Comparison of ENCODE assay signal across 11 cellular contexts in the genomic region with DNA sequence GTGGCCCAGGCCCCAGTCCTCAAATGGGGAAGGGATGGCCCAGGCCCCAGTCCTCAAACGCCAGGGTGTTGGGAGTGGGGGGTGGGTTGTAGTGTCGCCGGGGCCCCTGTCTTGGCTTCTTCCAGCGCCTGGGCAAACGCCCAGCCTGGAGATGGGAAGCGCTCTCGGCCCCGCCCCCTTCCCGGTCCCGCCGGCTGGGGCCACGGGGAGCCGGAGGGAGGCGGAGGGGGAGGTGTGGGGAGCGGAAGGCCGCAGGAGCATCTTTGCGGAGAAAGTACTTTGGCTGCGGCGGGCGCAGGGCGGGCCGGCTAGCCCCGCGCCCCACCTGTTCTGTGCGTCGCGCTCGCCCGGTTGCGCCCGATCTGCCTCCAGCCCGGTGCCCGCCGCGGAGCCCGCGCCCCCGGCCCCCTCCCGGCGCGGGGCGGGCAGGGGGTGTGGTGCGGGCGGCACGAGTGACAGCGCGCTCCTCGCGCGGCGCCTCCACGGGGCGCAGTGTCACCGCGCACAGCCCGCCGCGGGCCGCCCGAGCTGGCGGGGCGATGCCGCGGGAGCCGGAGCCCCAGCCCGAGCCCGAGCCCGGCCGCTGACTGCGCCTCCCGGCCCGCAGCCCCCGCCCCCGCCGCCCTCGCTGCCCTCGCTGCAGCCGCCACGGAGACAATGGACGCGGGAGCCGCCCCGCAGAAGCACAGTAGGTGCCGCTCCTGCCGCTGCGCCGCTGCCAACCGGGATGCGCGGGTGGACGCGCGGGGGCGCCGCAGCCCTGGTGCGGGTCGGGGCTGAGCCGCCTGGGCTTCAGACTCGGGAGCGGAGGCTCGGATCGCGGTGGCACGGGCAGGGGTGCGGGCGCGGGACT. TPM values are rescaled to one million over a fixed set of nuclear protein-coding genes. Genes with fewer than 3 reads are reported as not detected.
DNase-seq lines count a peak whose midpoint lies in the region; ATAC-seq and TF ChIP-seq lines count a peak whose summit lies in the region.
"Had no signal": no experiment of that assay in that cellular context is flagged by ENCODE, and none has a peak within 500 bp of the region (broad histone marks: within the 10 kb centered on the region; RNA-seq: fewer than 3 reads in every experiment).

No MANE protein-coding gene starts in this region.

- TF ChIP-seq POLR2A in testis (IDR thresholded peaks at IDR 0.05) (no peak), vagina (IDR thresholded peaks at IDR 0.05) (no peak)

- no peaks in the 10 kb centered on the region for H3K36me3 Mint-ChIP-seq in activated naive CD8-positive, alpha-beta T cell treated with anti-CD3 and anti-CD28 coated beads for 36 hours
- H3K36me3 Mint-ChIP-seq: stimulated activated memory B cell treated with anti-CD40 and anti-IgM and Interleukin-4, amounts not matched to agents 10 μg/mL and 1 μg/mL and 100 μg/mL, for 72 hours had no signal

- no peaks in the 10 kb centered on the region for H3K9me3 ChIP-seq in left ventricle myocardium inferior (replicated peaks)
- no peaks in the 10 kb centered on the region for H3K9me3 ChIP-seq in heart right ventricle
- H3K9me3 ChIP-seq in testis, result no peaks in the 10 kb centered on the region
- H3K9me3 ChIP-seq in vagina, result no peaks in the 10 kb centered on the region

- H3K27me3 ChIP-seq in left ventricle myocardium inferior (ENCODE audit: low read depth), result peaks cover 78% of the 10 kb centered on the region
- peaks cover 15 to 76% (median 72%) of the 10 kb centered on the region in 7 donors for H3K27me3 ChIP-seq in heart right ventricle
- H3K27me3 ChIP-seq in layer of hippocampus (ENCODE audit: control insufficient read depth, insufficient read depth, low read length), result peaks cover 11% of the 10 kb centered on the region
- no peaks in the 10 kb centered on the region for H3K27me3 ChIP-seq in testis
- no peaks in the 10 kb centered on the region for H3K27me3 ChIP-seq in vagina

- H3K27me3 Mint-ChIP-seq in activated naive CD8-positive, alpha-beta T cell treated with anti-CD3 and anti-CD28 coated beads for 36 hours, result peaks cover 18% of the 10 kb centered on the region

- no peak overlapping the region for H3K4me3 ChIP-seq in left ventricle myocardium inferior
- no peak overlapping the region for H3K4me3 ChIP-seq in heart right ventricle
- no peak overlapping the region for H3K4me3 ChIP-seq in testis
- no peak overlapping the region for H3K4me3 ChIP-seq in vagina

- peaks cover 1% of the 10 kb centered on the region for H3K4me1 Mint-ChIP-seq in activated naive CD8-positive, alpha-beta T cell treated with anti-CD3 and anti-CD28 coated beads for 36 hours

- H3K27ac Mint-ChIP-seq in activated naive CD8-positive, alpha-beta T cell treated with anti-CD3 and anti-CD28 coated beads for 36 hours, result no peak overlapping the region
- H3K27ac Mint-ChIP-seq: stimulated activated memory B cell treated with anti-CD40 and anti-IgM and Interleukin-4, amounts not matched to agents 10 μg/mL and 1 μg/mL and 100 μg/mL, for 72 hours; T-helper 2 cell treated with Interferon-gamma antibody and Interleukin-4, amounts not matched to agents 5 μg/mL and 100 μg/mL, for 36 hours had no signal

- H3K27ac ChIP-seq in left ventricle myocardium inferior (replicated peaks) (no peak overlapping the region), heart right ventricle (no peak overlapping the region), layer of hippocampus (ENCODE audit: low read depth, low read length) (peak overlapping the region; percentile 94), testis (no peak overlapping the region), vagina (no peak overlapping the region)

- WGBS in heart right ventricle, 2 donors, result 1 to 2% methylated on average over 79 to 106 of the region's 107 CpGs
- WGBS in testis, 2 donors, result 0 to 1% methylated on average over 12 to 75 of the region's 107 CpGs

- TF ChIP-seq CTCF in left ventricle myocardium inferior (IDR thresholded peaks at IDR 0.05; ENCODE audit: borderline replicate concordance), result peak; percentile 17
- TF ChIP-seq CTCF in heart right ventricle (IDR thresholded peaks at IDR 0.05), result peak in 3 of 9 donors; percentile 9 to 33 (median 23)
- peak in 1 of 3 experiments; percentile 7 for TF ChIP-seq CTCF in testis (IDR thresholded peaks at IDR 0.05)
- TF ChIP-seq CTCF in vagina (IDR thresholded peaks at IDR 0.05), result no peak

- no peak for DNase-seq in left ventricle myocardium inferior
- no peak for DNase-seq in heart right ventricle
- peak; percentile 38 for DNase-seq in activated naive CD8-positive, alpha-beta T cell treated with anti-CD3 and anti-CD28 coated beads for 36 hours
- DNase-seq in testis, result peak; percentile 38
- DNase-seq in vagina (ENCODE audit: extremely low spot score in 2 of 2), result no peak
- DNase-seq in NCI-H2029 (lab: John Stamatoyannopoulos, UW), result no peak
- no peak for DNase-seq in NCI-H2171 treated with DMSO at 0.1 percent for 48 hours (lab: John Stamatoyannopoulos, UW)
- DNase-seq: NCI-H1092 treated with DMSO at 0.1 percent for 48 hours had no signal

- no peak overlapping the region for H3K4me3 Mint-ChIP-seq in activated naive CD8-positive, alpha-beta T cell treated with anti-CD3 and anti-CD28 coated beads for 36 hours
- H3K4me3 Mint-ChIP-seq: stimulated activated memory B cell treated with anti-CD40 and anti-IgM and Interleukin-4, amounts not matched to agents 10 μg/mL and 1 μg/mL and 100 μg/mL, for 72 hours; T-helper 2 cell treated with Interferon-gamma antibody and Interleukin-4, amounts not matched to agents 5 μg/mL and 100 μg/mL, for 36 hours had no signal

- H3K4me1 ChIP-seq in left ventricle myocardium inferior (no peaks in the 10 kb centered on the region), heart right ventricle (no peaks in the 10 kb centered on the region), testis (peaks cover 5% of the 10 kb centered on the region), vagina (peaks cover 6% of the 10 kb centered on the region)

- H3K36me3 ChIP-seq in left ventricle myocardium inferior, result no peaks in the 10 kb centered on the region
- no peaks in the 10 kb centered on the region for H3K36me3 ChIP-seq in heart right ventricle
- no peaks in the 10 kb centered on the region for H3K36me3 ChIP-seq in testis (ENCODE audit: low read depth, missing control alignments)
- no peaks in the 10 kb centered on the region for H3K36me3 ChIP-seq in vagina

- ATAC-seq in heart right ventricle, result no peak
- ATAC-seq: stimulated activated memory B cell treated with anti-CD40 and anti-IgM and Interleukin-4, amounts not matched to agents 10 μg/mL and 1 μg/mL and 100 μg/mL, for 72 hours had no signal

- intact Hi-C loops in left ventricle myocardium inferior (cut with micrococcal nuclease), result no loop called here
- intact Hi-C loops in heart right ventricle (cut with DNase I), result loop anchor here in 2 of 10 donors (5.0 to 10.0 kb wide), 2 partner anchors 171 to 179 kb away; no protein-coding TSS in a partner anchor
- intact Hi-C loops in testis (cut with DNase I; ENCODE audit: low total_unique reads), result no loop called here
- intact Hi-C loops in vagina (cut with DNase I), result no loop called here

- H3K9me3 Mint-ChIP-seq in activated naive CD8-positive, alpha-beta T cell treated with anti-CD3 and anti-CD28 coated beads for 36 hours, result no peaks in the 10 kb centered on the region
- H3K9me3 Mint-ChIP-seq: stimulated activated memory B cell treated with anti-CD40 and anti-IgM and Interleukin-4, amounts not matched to agents 10 μg/mL and 1 μg/mL and 100 μg/mL, for 72 hours; T-helper 2 cell treated with Interferon-gamma antibody and Interleukin-4, amounts not matched to agents 5 μg/mL and 100 μg/mL, for 36 hours had no signal

RNA-seq across cellular contexts. Expression of a gene that starts 31.1 kb away (rescaled TPM):
- total RNA-seq in left ventricle myocardium inferior (15.8 TPM), heart right ventricle (10 to 100 TPM; 14.6 to 26.0 (median 18.6) TPM), testis (10 to 100 TPM; 50.4 to 52.8 TPM), vagina (15.2 TPM)
- polyA plus RNA-seq in heart right ventricle (10 to 100 TPM; 13.7 to 19.1 TPM), testis (ENCODE audit: insufficient read depth, low read depth, low replicate concordance) (49.5 TPM)
- 10 to 100 TPM; 21.5 to 23.7 TPM for total RNA-seq in activated naive CD8-positive, alpha-beta T cell treated with anti-CD3 and anti-CD28 coated beads for 36 hours

RNA-seq across cellular contexts. Expression of a gene that starts 32.6 kb away (rescaled TPM):
- total RNA-seq in left ventricle myocardium inferior, result 0.16 TPM
- under 1 TPM in 8 of 10 donors, not detected in 2; 0.06 to 0.51 (median 0.09) TPM for total RNA-seq in heart right ventricle
- polyA plus RNA-seq in heart right ventricle, result under 1 TPM; 0.12 to 0.22 TPM
- 1 to 10 TPM; 1.2 to 1.4 TPM for total RNA-seq in activated naive CD8-positive, alpha-beta T cell treated with anti-CD3 and anti-CD28 coated beads for 36 hours
- 1 to 10 TPM; 5.7 to 6.5 TPM for total RNA-seq in testis
- polyA plus RNA-seq in testis (ENCODE audit: insufficient read depth, low read depth, low replicate concordance), result 2.7 TPM
- 30.7 TPM for total RNA-seq in vagina

RNA-seq across cellular contexts. Expression of a gene that starts 51.9 kb away (rescaled TPM):
- total RNA-seq in left ventricle myocardium inferior (80.5 TPM), heart right ventricle (100 to 1,000 TPM in 1 of 10 donors, 10 to 100 TPM in 9; 70.1 to 107 (median 84.1) TPM), testis (100 to 1,000 TPM in 1 of 2 donors, 10 to 100 TPM in 1; 89.9 to 104 TPM), vagina (49.6 TPM)
- polyA plus RNA-seq in heart right ventricle (10 to 100 TPM; 55.5 to 77.0 TPM), testis (ENCODE audit: insufficient read depth, low read depth, low replicate concordance) (262 TPM)
- 100 to 1,000 TPM; 161 to 176 TPM for total RNA-seq in activated naive CD8-positive, alpha-beta T cell treated with anti-CD3 and anti-CD28 coated beads for 36 hours

RNA-seq across cellular contexts. Expression of a gene that starts 52.2 kb away (rescaled TPM):
- total RNA-seq in left ventricle myocardium inferior (4.5 TPM), heart right ventricle (1 to 10 TPM; 3.5 to 7.6 (median 5.7) TPM), testis (10 to 100 TPM; 30.4 to 34.5 TPM), vagina (11.8 TPM)
- polyA plus RNA-seq in heart right ventricle (1 to 10 TPM; 1.2 to 3.0 TPM), testis (ENCODE audit: insufficient read depth, low read depth, low replicate concordance) (30.9 TPM)
- total RNA-seq in activated naive CD8-positive, alpha-beta T cell treated with anti-CD3 and anti-CD28 coated beads for 36 hours, result 1 to 10 TPM; 6.8 to 7.8 TPM

Comparison
In these comparisons a context has a peak if more than half of its experiments do, and no peak if none do; other contexts are left out.
1. DNase-seq: peak in activated naive CD8-positive, alpha-beta T cell treated with anti-CD3 and anti-CD28 coated beads for 36 hours (single experiment) and testis (single experiment); none in left ventricle myocardium inferior (single experiment), heart right ventricle (0 of 2), vagina (0 of 2), NCI-H2029 (single experiment) and NCI-H2171 treated with DMSO at 0.1 percent for 48 hours (single experiment).